ENCODE assay signal across 1 cellular context in the genomic region with DNA sequence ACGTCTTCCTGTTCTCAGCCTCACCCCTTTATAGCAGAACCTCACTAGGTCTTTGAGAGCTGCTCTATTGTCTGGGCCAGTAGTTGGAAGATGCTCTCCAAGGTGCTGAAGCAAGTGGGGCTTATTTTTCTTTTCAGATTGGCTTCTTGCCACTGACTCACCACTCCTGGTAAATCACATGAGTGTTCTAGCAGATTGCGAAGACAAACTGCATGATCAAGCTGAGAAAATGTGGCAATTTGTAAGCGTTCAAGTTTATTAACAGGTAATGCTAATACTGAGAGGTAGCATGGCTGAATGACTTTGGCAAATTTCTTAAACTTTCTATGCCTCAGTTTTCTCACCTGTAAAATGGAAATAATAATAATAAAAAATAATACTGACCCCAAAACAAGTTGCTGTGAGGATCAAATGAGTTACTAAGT.
TF ChIP-seq lines count a peak whose summit lies in the region.

No MANE protein-coding gene starts in this region.

TF ChIP-seq in HepG2, 621 proteins besides CTCF, POLR2A, EP300 and RAD21 (continued from another document and continues in another):
- TF ChIP-seq, protein P1, sequence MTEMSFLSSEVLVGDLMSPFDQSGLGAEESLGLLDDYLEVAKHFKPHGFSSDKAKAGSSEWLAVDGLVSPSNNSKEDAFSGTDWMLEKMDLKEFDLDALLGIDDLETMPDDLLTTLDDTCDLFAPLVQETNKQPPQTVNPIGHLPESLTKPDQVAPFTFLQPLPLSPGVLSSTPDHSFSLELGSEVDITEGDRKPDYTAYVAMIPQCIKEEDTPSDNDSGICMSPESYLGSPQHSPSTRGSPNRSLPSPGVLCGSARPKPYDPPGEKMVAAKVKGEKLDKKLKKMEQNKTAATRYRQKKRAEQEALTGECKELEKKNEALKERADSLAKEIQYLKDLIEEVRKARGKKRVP (CRISPR knock-in tag; IDR thresholded peaks at IDR 0.05) = no peak
- TF ChIP-seq, protein P2, sequence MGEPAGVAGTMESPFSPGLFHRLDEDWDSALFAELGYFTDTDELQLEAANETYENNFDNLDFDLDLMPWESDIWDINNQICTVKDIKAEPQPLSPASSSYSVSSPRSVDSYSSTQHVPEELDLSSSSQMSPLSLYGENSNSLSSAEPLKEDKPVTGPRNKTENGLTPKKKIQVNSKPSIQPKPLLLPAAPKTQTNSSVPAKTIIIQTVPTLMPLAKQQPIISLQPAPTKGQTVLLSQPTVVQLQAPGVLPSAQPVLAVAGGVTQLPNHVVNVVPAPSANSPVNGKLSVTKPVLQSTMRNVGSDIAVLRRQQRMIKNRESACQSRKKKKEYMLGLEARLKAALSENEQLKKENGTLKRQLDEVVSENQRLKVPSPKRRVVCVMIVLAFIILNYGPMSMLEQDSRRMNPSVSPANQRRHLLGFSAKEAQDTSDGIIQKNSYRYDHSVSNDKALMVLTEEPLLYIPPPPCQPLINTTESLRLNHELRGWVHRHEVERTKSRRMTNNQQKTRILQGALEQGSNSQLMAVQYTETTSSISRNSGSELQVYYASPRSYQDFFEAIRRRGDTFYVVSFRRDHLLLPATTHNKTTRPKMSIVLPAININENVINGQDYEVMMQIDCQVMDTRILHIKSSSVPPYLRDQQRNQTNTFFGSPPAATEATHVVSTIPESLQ (CRISPR knock-in tag; conservative IDR thresholded peaks at IDR 0.05) = no peak
- TF ChIP-seq ZGPAT (CRISPR knock-in tag; IDR thresholded peaks at IDR 0.05) (no peak), NFE2L2 (IDR thresholded peaks at IDR 0.05; ENCODE audit: low read length) (no peak), ZNF138 (CRISPR knock-in tag; IDR thresholded peaks at IDR 0.05; ENCODE audit: low read depth) (no peak), JDP2 (CRISPR knock-in tag; IDR thresholded peaks at IDR 0.05; ENCODE audit: borderline replicate concordance) (no peak), ZNF7 (CRISPR knock-in tag; IDR thresholded peaks at IDR 0.05) (no peak), ZNF724P (CRISPR knock-in tag; IDR thresholded peaks at IDR 0.05; ENCODE audit: borderline replicate concordance) (no peak), MATR3 (CRISPR knock-in tag; IDR thresholded peaks at IDR 0.05) (no peak), KDM5A (IDR thresholded peaks at IDR 0.05; ENCODE audit: borderline replicate concordance, low read length) (no peak), ZNF597 (CRISPR knock-in tag; IDR thresholded peaks at IDR 0.05) (no peak), ETV6 (CRISPR knock-in tag; conservative IDR thresholded peaks at IDR 0.05) (no peak), RELA (CRISPR knock-in tag; IDR thresholded peaks at IDR 0.05) (no peak), ATF7-NPFF (CRISPR knock-in tag; IDR thresholded peaks at IDR 0.05; ENCODE audit: low read depth) (no peak), ZNF451 (CRISPR knock-in tag; IDR thresholded peaks at IDR 0.05) (no peak), BORCS8-MEF2B (CRISPR knock-in tag; IDR thresholded peaks at IDR 0.05) (no peak), ZKSCAN5 (CRISPR knock-in tag; IDR thresholded peaks at IDR 0.05) (no peak), GFI1 (CRISPR knock-in tag; IDR thresholded peaks at IDR 0.05; ENCODE audit: borderline replicate concordance) (no peak), ZSCAN21 (CRISPR knock-in tag; IDR thresholded peaks at IDR 0.05; ENCODE audit: borderline replicate concordance) (no peak), NFRKB (IDR thresholded peaks at IDR 0.05) (no peak), MIER3 (CRISPR knock-in tag; IDR thresholded peaks at IDR 0.05; ENCODE audit: borderline replicate concordance) (no peak), TBX3 (IDR thresholded peaks at IDR 0.05; ENCODE audit: borderline replicate concordance) (no peak), RARA (CRISPR knock-in tag; IDR thresholded peaks at IDR 0.05) (0 out of 2 replicates have a peak, but pooled peaks have one; percentile 14), ZNF879 (CRISPR knock-in tag; IDR thresholded peaks at IDR 0.05) (no peak), IRF2 (CRISPR knock-in tag; IDR thresholded peaks at IDR 0.05) (0 out of 2 replicates have a peak, but pooled peaks have one; percentile 25), ZNF264 (CRISPR knock-in tag; IDR thresholded peaks at IDR 0.05) (0 out of 2 replicates have a peak, but pooled peaks have one; percentile 24), ZNF790 (CRISPR knock-in tag; IDR thresholded peaks at IDR 0.05; ENCODE audit: borderline replicate concordance) (no peak), PLSCR1 (CRISPR knock-in tag; IDR thresholded peaks at IDR 0.05; ENCODE audit: borderline replicate concordance) (no peak), TRAFD1 (CRISPR knock-in tag; IDR thresholded peaks at IDR 0.05; ENCODE audit: borderline replicate concordance) (no peak), HNF4A (CRISPR knock-in tag; IDR thresholded peaks at IDR 0.05) (no peak), ZNF317 (CRISPR knock-in tag; IDR thresholded peaks at IDR 0.05) (no peak), SIN3B (IDR thresholded peaks at IDR 0.05; ENCODE audit: low read length) (no peak), SPEN (CRISPR knock-in tag; IDR thresholded peaks at IDR 0.05; ENCODE audit: low read depth) (no peak), KLF6 (CRISPR knock-in tag; IDR thresholded peaks at IDR 0.05) (peak; percentile 60; the same call in 1 of the 2 replicates), SNAPC4 (CRISPR knock-in tag; IDR thresholded peaks at IDR 0.05) (no peak), PAWR (CRISPR knock-in tag; IDR thresholded peaks at IDR 0.05; ENCODE audit: borderline replicate concordance) (no peak), SIN3A (IDR thresholded peaks at IDR 0.05; ENCODE audit: borderline replicate concordance, low read depth, low read length) (no peak), ZNF781 (CRISPR knock-in tag; IDR thresholded peaks at IDR 0.05; ENCODE audit: borderline replicate concordance, not compliant biosample characterization) (no peak)
- TF ChIP-seq, protein P3, sequence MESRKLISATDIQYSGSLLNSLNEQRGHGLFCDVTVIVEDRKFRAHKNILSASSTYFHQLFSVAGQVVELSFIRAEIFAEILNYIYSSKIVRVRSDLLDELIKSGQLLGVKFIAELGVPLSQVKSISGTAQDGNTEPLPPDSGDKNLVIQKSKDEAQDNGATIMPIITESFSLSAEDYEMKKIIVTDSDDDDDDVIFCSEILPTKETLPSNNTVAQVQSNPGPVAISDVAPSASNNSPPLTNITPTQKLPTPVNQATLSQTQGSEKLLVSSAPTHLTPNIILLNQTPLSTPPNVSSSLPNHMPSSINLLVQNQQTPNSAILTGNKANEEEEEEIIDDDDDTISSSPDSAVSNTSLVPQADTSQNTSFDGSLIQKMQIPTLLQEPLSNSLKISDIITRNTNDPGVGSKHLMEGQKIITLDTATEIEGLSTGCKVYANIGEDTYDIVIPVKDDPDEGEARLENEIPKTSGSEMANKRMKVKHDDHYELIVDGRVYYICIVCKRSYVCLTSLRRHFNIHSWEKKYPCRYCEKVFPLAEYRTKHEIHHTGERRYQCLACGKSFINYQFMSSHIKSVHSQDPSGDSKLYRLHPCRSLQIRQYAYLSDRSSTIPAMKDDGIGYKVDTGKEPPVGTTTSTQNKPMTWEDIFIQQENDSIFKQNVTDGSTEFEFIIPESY (CRISPR knock-in tag; IDR thresholded peaks at IDR 0.05) = no peak
- TF ChIP-seq, protein P4, sequence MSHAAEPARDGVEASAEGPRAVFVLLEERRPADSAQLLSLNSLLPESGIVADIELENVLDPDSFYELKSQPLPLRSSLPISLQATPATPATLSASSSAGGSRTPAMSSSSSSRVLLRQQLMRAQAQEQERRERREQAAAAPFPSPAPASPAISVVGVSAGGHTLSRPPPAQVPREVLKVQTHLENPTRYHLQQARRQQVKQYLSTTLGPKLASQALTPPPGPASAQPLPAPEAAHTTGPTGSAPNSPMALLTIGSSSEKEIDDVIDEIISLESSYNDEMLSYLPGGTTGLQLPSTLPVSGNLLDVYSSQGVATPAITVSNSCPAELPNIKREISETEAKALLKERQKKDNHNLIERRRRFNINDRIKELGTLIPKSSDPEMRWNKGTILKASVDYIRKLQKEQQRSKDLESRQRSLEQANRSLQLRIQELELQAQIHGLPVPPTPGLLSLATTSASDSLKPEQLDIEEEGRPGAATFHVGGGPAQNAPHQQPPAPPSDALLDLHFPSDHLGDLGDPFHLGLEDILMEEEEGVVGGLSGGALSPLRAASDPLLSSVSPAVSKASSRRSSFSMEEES (CRISPR knock-in tag; IDR thresholded peaks at IDR 0.05) = peak; percentile 45; the same call in 1 of the 2 replicates
- TF ChIP-seq, protein P5, sequence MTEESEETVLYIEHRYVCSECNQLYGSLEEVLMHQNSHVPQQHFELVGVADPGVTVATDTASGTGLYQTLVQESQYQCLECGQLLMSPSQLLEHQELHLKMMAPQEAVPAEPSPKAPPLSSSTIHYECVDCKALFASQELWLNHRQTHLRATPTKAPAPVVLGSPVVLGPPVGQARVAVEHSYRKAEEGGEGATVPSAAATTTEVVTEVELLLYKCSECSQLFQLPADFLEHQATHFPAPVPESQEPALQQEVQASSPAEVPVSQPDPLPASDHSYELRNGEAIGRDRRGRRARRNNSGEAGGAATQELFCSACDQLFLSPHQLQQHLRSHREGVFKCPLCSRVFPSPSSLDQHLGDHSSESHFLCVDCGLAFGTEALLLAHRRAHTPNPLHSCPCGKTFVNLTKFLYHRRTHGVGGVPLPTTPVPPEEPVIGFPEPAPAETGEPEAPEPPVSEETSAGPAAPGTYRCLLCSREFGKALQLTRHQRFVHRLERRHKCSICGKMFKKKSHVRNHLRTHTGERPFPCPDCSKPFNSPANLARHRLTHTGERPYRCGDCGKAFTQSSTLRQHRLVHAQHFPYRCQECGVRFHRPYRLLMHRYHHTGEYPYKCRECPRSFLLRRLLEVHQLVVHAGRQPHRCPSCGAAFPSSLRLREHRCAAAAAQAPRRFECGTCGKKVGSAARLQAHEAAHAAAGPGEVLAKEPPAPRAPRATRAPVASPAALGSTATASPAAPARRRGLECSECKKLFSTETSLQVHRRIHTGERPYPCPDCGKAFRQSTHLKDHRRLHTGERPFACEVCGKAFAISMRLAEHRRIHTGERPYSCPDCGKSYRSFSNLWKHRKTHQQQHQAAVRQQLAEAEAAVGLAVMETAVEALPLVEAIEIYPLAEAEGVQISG (CRISPR knock-in tag; IDR thresholded peaks at IDR 0.05) = no peak
